ENCODE assay signal across 8 cellular contexts in the genomic region with DNA sequence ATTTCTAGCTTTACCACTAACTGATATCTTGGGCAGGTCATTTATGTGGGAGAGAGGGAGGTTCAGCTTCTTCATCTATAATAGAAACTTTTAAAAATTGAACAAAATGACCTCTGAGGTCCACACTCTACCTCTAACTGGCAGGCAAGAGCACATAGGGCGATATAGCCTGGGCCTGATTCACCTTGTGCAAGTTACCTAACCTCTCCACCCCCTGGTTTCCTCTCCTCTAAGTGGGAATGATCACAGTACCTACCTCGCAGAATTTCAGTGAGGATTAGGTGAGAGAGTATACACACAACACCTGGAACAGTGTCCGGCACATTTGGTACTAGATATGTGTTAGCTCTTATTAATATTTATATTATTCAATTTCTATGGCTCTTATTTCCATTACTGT. TPM values are rescaled to one million over a fixed set of nuclear protein-coding genes. Genes with fewer than 3 reads are reported as not detected.
"Had no signal": no experiment of that assay in that cellular context is flagged by ENCODE, and none has a peak within 500 bp of the region (broad histone marks: within the 10 kb centered on the region; RNA-seq: fewer than 3 reads in every experiment).

No MANE protein-coding gene starts in this region.

- H3K27ac ChIP-seq: GM23248 had no signal

- H3K36me3 ChIP-seq: HAP-1 had no signal

- H3K9me3 ChIP-seq: HAP-1 had no signal

- H2AFZ ChIP-seq: GM23248 had no signal

- DNase-seq: GM23248, GOT3, H7, HFFc6 had no signal

- H3K4me1 ChIP-seq: HAP-1 had no signal

- H3K9ac ChIP-seq: GM23248 had no signal

- ATAC-seq: HCT116 had no signal

- H3K4me3 ChIP-seq: GM23248, HAP-1 had no signal

- FAIRE-seq: HTR-8/SVneo had no signal

RNA-seq across cellular contexts. Expression of a gene that starts 15.5 kb away (rescaled TPM):
- total RNA-seq: GM23248, H4, H7, HFFc6 had no signal
- polyA plus RNA-seq: GM23248 had no signal
